8 cellular contexts compared by ENCODE assay signal in genomic region chr3:172317984-172318383, GRCh38.
DNase-seq lines count a peak whose midpoint lies in the region; ATAC-seq lines count a peak whose summit lies in the region.

No MANE protein-coding gene starts in this region.

- H3K27ac ChIP-seq in trophoblast cell (ENCODE audit: low read depth, low read length) = peak overlapping the region; percentile 62

- H2BK120ac ChIP-seq in trophoblast cell (ENCODE audit: insufficient read depth, low read length, poor library complexity) = no peak overlapping the region

- peaks cover 5 to 21% of the 10 kb centered on the region in 2 experiments for H3K4me1 ChIP-seq in trophoblast cell (ENCODE audit: control insufficient read depth in 1 of 2, insufficient read depth in 2 of 2, low read length in 2 of 2)

- no peak overlapping the region for H3K4ac ChIP-seq in trophoblast cell (ENCODE audit: low read depth, low read length)

- peak; percentile 6 for DNase-seq in SK-MEL-5 (ENCODE audit: low read depth, low spot score)
- DNase-seq in fibroblast of the conjunctiva (ENCODE audit: low read depth) = peak; percentile 82
- peak; percentile 52 to 68 for DNase-seq in trophoblast cell
- DNase-seq in stimulated activated CD4-positive, alpha-beta T cell treated with anti-CD3 and anti-CD28 coated beads, Interleukin-15, amount 100 ng/mL, for 24 hours = no peak

- H3K4me2 ChIP-seq in trophoblast cell (ENCODE audit: low read length) = peak overlapping the region; percentile 17

- H3K4me3 ChIP-seq in trophoblast cell (ENCODE audit: low read depth, low read length) = no peak overlapping the region

- H3K27me3 ChIP-seq in trophoblast cell (ENCODE audit: insufficient read depth, low read length) = no peaks in the 10 kb centered on the region

- H2AK5ac ChIP-seq in trophoblast cell (ENCODE audit: low read length) = no peak overlapping the region

- H3K79me1 ChIP-seq in trophoblast cell (ENCODE audit: low read length) = no peaks in the 10 kb centered on the region

- no peak overlapping the region for H2BK12ac ChIP-seq in trophoblast cell (ENCODE audit: low read length)

- no CpG with 5 or more reads among the region's 1 CpG for WGBS in trophoblast cell (ENCODE audit: extremely low coverage, insufficient coverage, insufficient read length)

- H3K18ac ChIP-seq in trophoblast cell (ENCODE audit: low read length) = no peak overlapping the region

- no peaks in the 10 kb centered on the region for H3K9me3 ChIP-seq in trophoblast cell (ENCODE audit: insufficient read depth, low read depth, low read length)

- H2BK5ac ChIP-seq in trophoblast cell (ENCODE audit: low read depth, low read length, poor library complexity) = no peak overlapping the region

- no peak overlapping the region for H3K9ac ChIP-seq in trophoblast cell (ENCODE audit: low read length)

- in situ Hi-C loops in SK-MEL-5 (cut with HindIII; ENCODE audit: low pct_unique_long_range_greater_than_20kb, low sequenced_read_pairs) = no loop called here

- H3K36me3 ChIP-seq in trophoblast cell (ENCODE audit: control insufficient read depth in 1 of 2, insufficient read depth in 2 of 2, low read length in 2 of 2) = peaks cover 7 to 22% of the 10 kb centered on the region in 2 experiments

- no peak overlapping the region for H3K14ac ChIP-seq in trophoblast cell (ENCODE audit: low read length)

- ATAC-seq in GM18858 (IDR thresholded peaks at IDR 0.05; ENCODE audit: unreplicated experiment) (peak; percentile 48), HG03175 (IDR thresholded peaks at IDR 0.05; ENCODE audit: unreplicated experiment) (peak; percentile 68), HG03521 (IDR thresholded peaks at IDR 0.05; ENCODE audit: unreplicated experiment) (no peak), GM21381 (IDR thresholded peaks at IDR 0.05; ENCODE audit: unreplicated experiment) (no peak)

- no peaks in the 10 kb centered on the region for H3K79me2 ChIP-seq in trophoblast cell (ENCODE audit: control insufficient read depth, insufficient read depth, low read length, poor library complexity)

- no peak overlapping the region for H4K8ac ChIP-seq in trophoblast cell (ENCODE audit: low read depth, low read length)

- H2AFZ ChIP-seq in trophoblast cell (ENCODE audit: insufficient read depth, low read length, poor library complexity) = no peak overlapping the region

- no peak overlapping the region for H4K12ac ChIP-seq in trophoblast cell (ENCODE audit: low read depth, low read length)

- no peak overlapping the region for H3K23ac ChIP-seq in trophoblast cell (ENCODE audit: low read length)

- H4K91ac ChIP-seq in trophoblast cell (ENCODE audit: low read depth, low read length) = no peak overlapping the region

Comparison
In these comparisons a context has a peak if more than half of its experiments do, and no peak if none do; other contexts are left out.
1. ATAC-seq: peak in GM18858 (single experiment) and HG03175 (single experiment); none in HG03521 (single experiment) and GM21381 (single experiment).